ENCODE assay signal across 22 cellular contexts in genomic region chr1:118254001-118254400, GRCh38.
"Had no signal": no experiment of that assay in that cellular context is flagged by ENCODE, and none has a peak within 500 bp of the region (broad histone marks: within the 10 kb centered on the region; RNA-seq: fewer than 3 reads in every experiment).

No MANE protein-coding gene starts in this region.

- FAIRE-seq: endometrium, keratinocyte, pancreas had no signal

- H3K27ac ChIP-seq: gastrocnemius medialis, left ventricle myocardium inferior, lower lobe of right lung, pancreas, suprapubic skin, tibial nerve had no signal

- H3K27ac Mint-ChIP-seq: immature natural killer cell; memory B cell; mesothelial cell of epicardium; naive B cell; progenitor cell of endocrine pancreas; stimulated activated effector memory CD8-positive, alpha-beta T cell treated with anti-CD3 and anti-CD28 coated beads, Interleukin-12 subunit alpha, Interleukin-12 subunit beta, amount 100 ng/mL, for 72 hours had no signal

- H3K4me1 ChIP-seq: gastrocnemius medialis, left ventricle myocardium inferior, lower lobe of right lung, pancreas, suprapubic skin, tibial nerve had no signal

- H3K9me3 ChIP-seq: gastrocnemius medialis, left ventricle myocardium inferior, lower lobe of right lung, pancreas, suprapubic skin, tibial nerve had no signal

- H3K27me3 ChIP-seq: gastrocnemius medialis, pancreas, suprapubic skin, tibial nerve had no signal

- H3K36me3 ChIP-seq: gastrocnemius medialis, left ventricle myocardium inferior, lower lobe of right lung, pancreas, suprapubic skin, tibial nerve had no signal

- H3K27me3 Mint-ChIP-seq: progenitor cell of endocrine pancreas had no signal

- H3K4me3 Mint-ChIP-seq: immature natural killer cell; memory B cell; mesothelial cell of epicardium; naive B cell; nephron; stimulated activated effector memory CD8-positive, alpha-beta T cell treated with anti-CD3 and anti-CD28 coated beads, Interleukin-12 subunit alpha, Interleukin-12 subunit beta, amount 100 ng/mL, for 72 hours had no signal

- DNase-seq: effector memory CD4-positive, alpha-beta T cell; gastrocnemius medialis; immature natural killer cell; left cardiac atrium; left ventricle myocardium inferior; lower lobe of right lung; naive B cell; occipital lobe; pancreas; right cardiac atrium; stimulated activated CD4-positive, alpha-beta T cell treated with anti-CD3 and anti-CD28 coated beads, Interleukin-4, amount 100 ng/mL, for 1 hour; stimulated activated CD8-positive, alpha-beta memory T cell treated with anti-CD3 and anti-CD28 coated beads, Interleukin-4, amount 100 ng/mL, for 48 hours; stimulated activated naive CD8-positive, alpha-beta T cell treated with anti-CD3 and anti-CD28 coated beads, Interleukin-15, Interleukin-2, amounts not matched to agents 100 U/mL and 50 U/mL, for 24 hours had no signal

- H3K4me1 Mint-ChIP-seq: immature natural killer cell; memory B cell; naive B cell; stimulated activated effector memory CD8-positive, alpha-beta T cell treated with anti-CD3 and anti-CD28 coated beads, Interleukin-12 subunit alpha, Interleukin-12 subunit beta, amount 100 ng/mL, for 72 hours had no signal

- H3K4me3 ChIP-seq: gastrocnemius medialis, left ventricle myocardium inferior, lower lobe of right lung, pancreas, suprapubic skin, tibial nerve had no signal

- H3K9me3 Mint-ChIP-seq: memory B cell, mesothelial cell of epicardium, nephron had no signal

- H3K36me3 Mint-ChIP-seq: immature natural killer cell; memory B cell; mesothelial cell of epicardium; naive B cell; stimulated activated effector memory CD8-positive, alpha-beta T cell treated with anti-CD3 and anti-CD28 coated beads, Interleukin-12 subunit alpha, Interleukin-12 subunit beta, amount 100 ng/mL, for 72 hours had no signal
